7 cellular contexts compared by ENCODE assay signal in genomic region chr2:739759-740445, GRCh38.
DNase-seq lines count a peak whose midpoint lies in the region; ATAC-seq, FAIRE-seq and TF ChIP-seq lines count a peak whose summit lies in the region.
"Not testable (repeated sequence)": the region's sequence is repeated elsewhere in the genome, so short reads cannot be mapped to it uniquely, and the experiment has no call there.

No MANE protein-coding gene starts in this region.

- not testable (repeated sequence) for H3K4me1 ChIP-seq in esophagus (ENCODE audit: control insufficient read depth in 2 of 2, insufficient read depth in 2 of 2, low read length in 1 of 2); psoas muscle

- H3K27ac ChIP-seq in esophagus (ENCODE audit: low read depth in 2 of 2, low read length in 1 of 2) (peak overlapping the region; percentile 40 to 74), layer of hippocampus (ENCODE audit: low read depth, low read length) (peak overlapping the region; percentile 68)
- H3K27ac ChIP-seq in psoas muscle: not testable (repeated sequence)

- WGBS in esophagus, 2 donors: 6 to 8% methylated on average over 31 of the region's 31 CpGs
- WGBS in psoas muscle, 3 donors: 5 to 8% (median 5%) methylated on average over 25 to 31 of the region's 31 CpGs

- TF ChIP-seq CTCF in psoas muscle (IDR thresholded peaks at IDR 0.05): not testable (repeated sequence)

- H3K27ac Mint-ChIP-seq in activated naive CD8-positive, alpha-beta T cell treated with anti-CD3 and anti-CD28 coated beads for 36 hours: not testable (repeated sequence)

- H3K4me3 ChIP-seq in esophagus (ENCODE audit: low read depth in 1 of 2, low read length in 2 of 2) (peak overlapping the region; percentile 22 to 32), psoas muscle (peak overlapping the region; percentile 62)

- not testable (repeated sequence) for H3K9me3 ChIP-seq in esophagus (ENCODE audit: control insufficient read depth in 2 of 2, insufficient read depth in 1 of 2, low read depth in 1 of 2, low read length in 1 of 2); psoas muscle

- not testable (repeated sequence) for H3K27me3 ChIP-seq in esophagus (ENCODE audit: control insufficient read depth in 1 of 2, insufficient read depth in 2 of 2, low read length in 2 of 2); layer of hippocampus (ENCODE audit: control insufficient read depth, insufficient read depth, low read length)
- H3K27me3 ChIP-seq in psoas muscle (ENCODE audit: insufficient read depth in 3 of 3, low read length in 2 of 3): peaks cover 0 to 27% (median 4%) of the 10 kb centered on the region in 3 donors

- ATAC-seq in psoas muscle: not testable (repeated sequence)

- not testable (repeated sequence) for FAIRE-seq in RCC 7860 (lab: Jason Lieb, UNC)

- H3K36me3 Mint-ChIP-seq in activated naive CD8-positive, alpha-beta T cell treated with anti-CD3 and anti-CD28 coated beads for 36 hours: not testable (repeated sequence)

- DNase-seq in GM04503 (ENCODE audit: low read depth) (peak; percentile 67), MV-4-11 (lab: John Stamatoyannopoulos, UW) (peak; percentile 38), RCC 7860 (ENCODE audit: low spot score) (peak; percentile 78), psoas muscle (peak in 1 of 2 donors; percentile 48)
- not testable (repeated sequence) for DNase-seq in activated naive CD8-positive, alpha-beta T cell treated with anti-CD3 and anti-CD28 coated beads for 36 hours

- not testable (repeated sequence) for H3K36me3 ChIP-seq in esophagus (ENCODE audit: control insufficient read depth in 2 of 2, insufficient read depth in 2 of 2, low read length in 1 of 2); psoas muscle (ENCODE audit: insufficient read depth in 1 of 2, low read depth in 1 of 2)

- H3K9me3 Mint-ChIP-seq in activated naive CD8-positive, alpha-beta T cell treated with anti-CD3 and anti-CD28 coated beads for 36 hours: not testable (repeated sequence)

- peaks cover 51% of the 10 kb centered on the region for H3K27me3 Mint-ChIP-seq in activated naive CD8-positive, alpha-beta T cell treated with anti-CD3 and anti-CD28 coated beads for 36 hours

- H3K4me3 Mint-ChIP-seq in activated naive CD8-positive, alpha-beta T cell treated with anti-CD3 and anti-CD28 coated beads for 36 hours: peak overlapping the region; percentile 77

- intact Hi-C loops in psoas muscle (cut with DNase I): not testable (repeated sequence)

- peaks cover 19% of the 10 kb centered on the region for H3K4me1 Mint-ChIP-seq in activated naive CD8-positive, alpha-beta T cell treated with anti-CD3 and anti-CD28 coated beads for 36 hours
